14 cellular contexts compared by ENCODE assay signal in genomic region chr12:31887109-31887811, GRCh38.
DNase-seq lines count a peak whose midpoint lies in the region; ATAC-seq, FAIRE-seq and TF ChIP-seq lines count a peak whose summit lies in the region.
"Had no signal": no experiment of that assay in that cellular context is flagged by ENCODE, and none has a peak within 500 bp of the region (broad histone marks: within the 10 kb centered on the region; RNA-seq: fewer than 3 reads in every experiment).

No MANE protein-coding gene starts in this region.

- POLR2A ChIA-PET in K562 (lab: Yijun Ruan, JAX): no interaction called here

- no peak for DNase-seq in CD4-positive, CD25-positive, alpha-beta regulatory T cell
- DNase-seq in K562 (ENCODE audit: extremely low read depth in 1 of 4, low spot score in 3 of 4) (no peak), NCI-H1105 treated with DMSO at 0.1 percent for 48 hours (lab: John Stamatoyannopoulos, UW) (no peak), H4 (ENCODE audit: low spot score) (no peak), sciatic nerve (ENCODE audit: low spot score) (no peak)
- DNase-seq: Calu3; effector memory CD4-positive, alpha-beta T cell; heart right ventricle; NCI-H1694 treated with DMSO at 0.1 percent for 48 hours had no signal

- peaks cover 21 to 30% of the 10 kb centered on the region in 2 experiments for H3K9me3 ChIP-seq in CD4-positive, CD25-positive, alpha-beta regulatory T cell (ENCODE audit: control insufficient read depth in 2 of 2, low read length in 2 of 2)
- peaks cover 18% of the 10 kb centered on the region for H3K9me3 ChIP-seq in K562 (replicated peaks; ENCODE audit: control insufficient read depth, insufficient read depth, low read depth, low read length)

- no peak for TF ChIP-seq CTCF in K562 (IDR thresholded peaks at IDR 0.05 in 2 of 3, conservative IDR thresholded peaks at IDR 0.05 in 1 of 3; ENCODE audit: insufficient read depth in 2 of 3, low read depth in 1 of 3, low read length in 3 of 3)

- H3K4me1 ChIP-seq in CD4-positive, CD25-positive, alpha-beta regulatory T cell (ENCODE audit: control insufficient read depth, insufficient read depth, low read length, poor library complexity, severe bottlenecking): peaks cover 19% of the 10 kb centered on the region
- H3K4me1 ChIP-seq in K562 (replicated peaks in 1 of 2; ENCODE audit: control insufficient read depth in 2 of 2, insufficient read depth in 2 of 2, low read length in 2 of 2): no peaks in the 10 kb centered on the region

- no peak for TF ChIP-seq RAD21 in K562 (CRISPR knock-in tag; conservative IDR thresholded peaks at IDR 0.05 in 1 of 2, IDR thresholded peaks at IDR 0.05 in 1 of 2)

- no peaks in the 10 kb centered on the region for H4K20me1 ChIP-seq in K562 (replicated peaks; ENCODE audit: control insufficient read depth, insufficient read depth, low read length)

- no peak overlapping the region for H3K9ac ChIP-seq in K562 (ENCODE audit: insufficient read depth in 1 of 2, low read depth in 2 of 2, low read length in 2 of 2)

- peaks cover 12% of the 10 kb centered on the region for H3K36me3 Mint-ChIP-seq in CD4-positive, CD25-positive, alpha-beta regulatory T cell
- peaks cover 12% of the 10 kb centered on the region for H3K36me3 Mint-ChIP-seq in IgD-negative memory B cell

- H3K36me3 ChIP-seq in CD4-positive, CD25-positive, alpha-beta regulatory T cell (ENCODE audit: control insufficient read depth, insufficient read depth, low read length): no peaks in the 10 kb centered on the region
- H3K36me3 ChIP-seq in K562 (ENCODE audit: control insufficient read depth, insufficient read depth, low read length): no peaks in the 10 kb centered on the region
- H3K36me3 ChIP-seq: heart right ventricle had no signal

- H3K4me2 ChIP-seq in K562 (ENCODE audit: insufficient read depth, low read length): no peak overlapping the region

- peaks cover 16 to 56% (median 35%) of the 10 kb centered on the region in 4 donors for H3K4me1 Mint-ChIP-seq in CD4-positive, CD25-positive, alpha-beta regulatory T cell
- H3K4me1 Mint-ChIP-seq in IgD-negative memory B cell: peaks cover 31 to 50% (median 46%) of the 10 kb centered on the region in 3 donors

- no peaks in the 10 kb centered on the region for H3K27me3 Mint-ChIP-seq in CD4-positive, CD25-positive, alpha-beta regulatory T cell
- no peaks in the 10 kb centered on the region for H3K27me3 Mint-ChIP-seq in IgD-negative memory B cell

- H3K27me3 ChIP-seq in CD4-positive, CD25-positive, alpha-beta regulatory T cell (ENCODE audit: control insufficient read depth, insufficient read depth, low read length): no peaks in the 10 kb centered on the region
- no peaks in the 10 kb centered on the region for H3K27me3 ChIP-seq in K562 (ENCODE audit: control insufficient read depth in 2 of 2, insufficient read depth in 2 of 2, low read length in 2 of 2)
- H3K27me3 ChIP-seq: heart right ventricle had no signal

- in situ Hi-C loops in K562 (cut with MboI): no loop called here

- H3K4me3 ChIP-seq in CD4-positive, CD25-positive, alpha-beta regulatory T cell (ENCODE audit: low read depth, low read length): peak overlapping the region; percentile 29
- no peak overlapping the region for H3K4me3 ChIP-seq in K562
- H3K4me3 ChIP-seq: skin epidermis had no signal

- no peak overlapping the region for H3K27ac ChIP-seq in CD4-positive, CD25-positive, alpha-beta regulatory T cell (ENCODE audit: insufficient read depth, low read length, poor library complexity, severe bottlenecking)
- no peak overlapping the region for H3K27ac ChIP-seq in K562 (ENCODE audit: extremely low read depth, low read depth, low read length)

- no peaks in the 10 kb centered on the region for H3K9me1 ChIP-seq in K562 (ENCODE audit: control insufficient read depth, insufficient read depth, low read length)

- H3K4me3 Mint-ChIP-seq in CD4-positive, CD25-positive, alpha-beta regulatory T cell: peak overlapping the region; percentile 33 to 48 (median 45)
- peak overlapping the region; percentile 90 to 97 (median 95) for H3K4me3 Mint-ChIP-seq in IgD-negative memory B cell

- peak overlapping the region; percentile 81 to 95 (median 82) for H3K27ac Mint-ChIP-seq in CD4-positive, CD25-positive, alpha-beta regulatory T cell
- peak overlapping the region; percentile 91 to 93 (median 92) for H3K27ac Mint-ChIP-seq in IgD-negative memory B cell

- WGBS in K562 (ENCODE audit: insufficient coverage, low coverage, missing lambda C conversion rate): 8% methylated on average over 2 of the region's 2 CpGs

- H2AFZ ChIP-seq in K562 (ENCODE audit: low read depth, low read length): no peak overlapping the region

- CTCF ChIA-PET in K562 (lab: Yijun Ruan, JAX; ENCODE audit: low intra/inter-chr PET ratio): no interaction called here

- ATAC-seq in CD4-positive, CD25-positive, alpha-beta regulatory T cell (ENCODE audit: low read depth in 2 of 2): no peak
- peak; percentile 67 for ATAC-seq in GM18498 (IDR thresholded peaks at IDR 0.05; ENCODE audit: unreplicated experiment)
- ATAC-seq in K562: no peak
- ATAC-seq in sciatic nerve: no peak
- ATAC-seq in GM21825 (IDR thresholded peaks at IDR 0.05; ENCODE audit: unreplicated experiment): no peak

- intact Hi-C loops in K562 (cut with micrococcal nuclease): no loop called here
- intact Hi-C loops in sciatic nerve (cut with DNase I): no loop called here

- no peaks in the 10 kb centered on the region for H3K79me2 ChIP-seq in K562 (ENCODE audit: control insufficient read depth, insufficient read depth, low read length)

- BruUV-seq in K562 (replicated peaks; lab: Mats Ljungman, UMichigan): no TSS peak

- peaks cover 0 to 42% (median 17%) of the 10 kb centered on the region in 7 donors for H3K9me3 Mint-ChIP-seq in CD4-positive, CD25-positive, alpha-beta regulatory T cell
- peaks cover 2 to 24% (median 16%) of the 10 kb centered on the region in 3 donors for H3K9me3 Mint-ChIP-seq in IgD-negative memory B cell

- FAIRE-seq in K562 (lab: Jason Lieb, UNC): peak; percentile 52
- FAIRE-seq: RCC 7860 had no signal

- no peak for TF ChIP-seq EP300 in K562 (IDR thresholded peaks at IDR 0.05; ENCODE audit: low read length)

- no peak for TF ChIP-seq POLR2A in K562 (conservative IDR thresholded peaks at IDR 0.05)

TF ChIP-seq in K562, 482 proteins besides CTCF, POLR2A, EP300 and RAD21:
- TF ChIP-seq, protein P1, sequence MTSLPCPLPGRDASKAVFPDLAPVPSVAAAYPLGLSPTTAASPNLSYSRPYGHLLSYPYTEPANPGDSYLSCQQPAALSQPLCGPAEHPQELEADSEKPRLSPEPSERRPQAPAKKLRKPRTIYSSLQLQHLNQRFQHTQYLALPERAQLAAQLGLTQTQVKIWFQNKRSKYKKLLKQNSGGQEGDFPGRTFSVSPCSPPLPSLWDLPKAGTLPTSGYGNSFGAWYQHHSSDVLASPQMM (CRISPR knock-in tag; IDR thresholded peaks at IDR 0.05): no peak
- TF ChIP-seq HEY1 (CRISPR knock-in tag; IDR thresholded peaks at IDR 0.05; ENCODE audit: borderline replicate concordance) (no peak), STAT5A (IDR thresholded peaks at IDR 0.05; ENCODE audit: borderline replicate concordance, low read length) (no peak), SETDB1 (IDR thresholded peaks at IDR 0.05; ENCODE audit: low read length) (no peak), RHOXF2B (CRISPR knock-in tag; conservative IDR thresholded peaks at IDR 0.05) (no peak), SMARCE1 (IDR thresholded peaks at IDR 0.05) (no peak), CBX3 (IDR thresholded peaks at IDR 0.05; ENCODE audit: borderline replicate concordance in 1 of 2, low read length in 2 of 2) (peak in 1 of 2 experiments; percentile 22; a peak in 1 of 3 replicates), TCF7 (IDR thresholded peaks at IDR 0.05; ENCODE audit: borderline replicate concordance) (no peak), ZNF586 (CRISPR knock-in tag; conservative IDR thresholded peaks at IDR 0.05) (no peak), IRF2 (CRISPR knock-in tag; IDR thresholded peaks at IDR 0.05) (no peak), ZNF121 (CRISPR knock-in tag; conservative IDR thresholded peaks at IDR 0.05) (no peak), CBX5 (IDR thresholded peaks at IDR 0.05; ENCODE audit: borderline replicate concordance, low read depth) (0 out of 2 replicates have a peak, but pooled peaks have one; percentile 27), ZNF124 (CRISPR knock-in tag; IDR thresholded peaks at IDR 0.05) (peak; percentile 88; the same call in 1 of the 2 replicates)
- TF ChIP-seq, protein P2, sequence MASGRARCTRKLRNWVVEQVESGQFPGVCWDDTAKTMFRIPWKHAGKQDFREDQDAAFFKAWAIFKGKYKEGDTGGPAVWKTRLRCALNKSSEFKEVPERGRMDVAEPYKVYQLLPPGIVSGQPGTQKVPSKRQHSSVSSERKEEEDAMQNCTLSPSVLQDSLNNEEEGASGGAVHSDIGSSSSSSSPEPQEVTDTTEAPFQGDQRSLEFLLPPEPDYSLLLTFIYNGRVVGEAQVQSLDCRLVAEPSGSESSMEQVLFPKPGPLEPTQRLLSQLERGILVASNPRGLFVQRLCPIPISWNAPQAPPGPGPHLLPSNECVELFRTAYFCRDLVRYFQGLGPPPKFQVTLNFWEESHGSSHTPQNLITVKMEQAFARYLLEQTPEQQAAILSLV (tag; IDR thresholded peaks at IDR 0.05): no peak
- TF ChIP-seq, protein P3, sequence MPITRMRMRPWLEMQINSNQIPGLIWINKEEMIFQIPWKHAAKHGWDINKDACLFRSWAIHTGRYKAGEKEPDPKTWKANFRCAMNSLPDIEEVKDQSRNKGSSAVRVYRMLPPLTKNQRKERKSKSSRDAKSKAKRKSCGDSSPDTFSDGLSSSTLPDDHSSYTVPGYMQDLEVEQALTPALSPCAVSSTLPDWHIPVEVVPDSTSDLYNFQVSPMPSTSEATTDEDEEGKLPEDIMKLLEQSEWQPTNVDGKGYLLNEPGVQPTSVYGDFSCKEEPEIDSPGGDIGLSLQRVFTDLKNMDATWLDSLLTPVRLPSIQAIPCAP (CRISPR knock-in tag; IDR thresholded peaks at IDR 0.05; ENCODE audit: borderline replicate concordance): no peak
- TF ChIP-seq, protein P4, sequence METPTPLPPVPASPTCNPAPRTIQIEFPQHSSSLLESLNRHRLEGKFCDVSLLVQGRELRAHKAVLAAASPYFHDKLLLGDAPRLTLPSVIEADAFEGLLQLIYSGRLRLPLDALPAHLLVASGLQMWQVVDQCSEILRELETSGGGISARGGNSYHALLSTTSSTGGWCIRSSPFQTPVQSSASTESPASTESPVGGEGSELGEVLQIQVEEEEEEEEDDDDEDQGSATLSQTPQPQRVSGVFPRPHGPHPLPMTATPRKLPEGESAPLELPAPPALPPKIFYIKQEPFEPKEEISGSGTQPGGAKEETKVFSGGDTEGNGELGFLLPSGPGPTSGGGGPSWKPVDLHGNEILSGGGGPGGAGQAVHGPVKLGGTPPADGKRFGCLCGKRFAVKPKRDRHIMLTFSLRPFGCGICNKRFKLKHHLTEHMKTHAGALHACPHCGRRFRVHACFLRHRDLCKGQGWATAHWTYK (CRISPR knock-in tag; IDR thresholded peaks at IDR 0.05): no peak
